18 cellular contexts compared by ENCODE assay signal in the genomic region with DNA sequence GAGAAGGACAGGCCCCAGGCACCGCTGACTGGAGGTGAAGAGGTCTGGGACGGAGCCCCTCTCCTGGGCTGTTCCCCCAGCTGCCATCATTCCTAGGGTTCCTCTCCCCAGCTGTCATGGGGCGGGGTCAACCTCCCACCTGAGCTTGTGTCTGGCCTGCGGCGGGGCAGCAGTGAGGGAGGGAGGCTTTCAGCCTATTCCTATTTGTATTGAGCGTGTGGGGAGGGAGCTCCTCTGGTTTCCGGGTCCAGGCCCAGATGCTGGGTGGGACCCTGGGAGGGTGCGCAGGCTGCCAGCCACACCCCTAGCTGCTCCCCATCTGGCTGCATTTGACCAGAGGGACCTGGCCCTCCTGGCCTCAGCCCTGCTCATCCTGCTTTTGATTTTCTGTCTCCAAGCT.
"Had no signal": no experiment of that assay in that cellular context is flagged by ENCODE, and none has a peak within 500 bp of the region (broad histone marks: within the 10 kb centered on the region; RNA-seq: fewer than 3 reads in every experiment).

No MANE protein-coding gene starts in this region.

- H3K9me3 Mint-ChIP-seq: activated CD4-positive, alpha-beta T cell treated with anti-CD3 and anti-CD28 coated beads, Interleukin-2, amount 10 ng/mL, durations not matched to agents 7 days and 5 days; activated naive CD8-positive, alpha-beta T cell treated with anti-CD3 and anti-CD28 coated beads, Interleukin-2, amount 10 ng/mL, durations not matched to agents 7 days and 5 days; activated T-cell treated with anti-CD3 and anti-CD28 coated beads, Interleukin-2, amount 50 U/mL, for 72 hours; effector memory CD8-positive, alpha-beta T cell; mesothelial cell of epicardium; stimulated activated memory B cell treated with anti-CD40 and anti-IgM and Interleukin-4, amounts not matched to agents 10 μg/mL and 1 μg/mL and 100 μg/mL, for 72 hours had no signal

- H3K4me1 Mint-ChIP-seq: activated CD4-positive, alpha-beta T cell treated with anti-CD3 and anti-CD28 coated beads, Interleukin-2, amount 10 ng/mL, durations not matched to agents 7 days and 5 days; activated naive CD8-positive, alpha-beta T cell treated with anti-CD3 and anti-CD28 coated beads, Interleukin-2, amount 10 ng/mL, durations not matched to agents 7 days and 5 days had no signal

- H3K9me3 ChIP-seq: heart left ventricle, neutrophil, tibial nerve, vagina had no signal

- H3K27me3 ChIP-seq: brain microvascular endothelial cell, heart left ventricle, tibial nerve, vagina had no signal

- H3K27ac ChIP-seq: brain microvascular endothelial cell, heart left ventricle, neutrophil, parathyroid adenoma, vagina had no signal

- H3K4me1 ChIP-seq: parathyroid adenoma had no signal

- H3K27me3 Mint-ChIP-seq: activated CD4-positive, alpha-beta T cell treated with anti-CD3 and anti-CD28 coated beads, Interleukin-2, amount 10 ng/mL, durations not matched to agents 7 days and 5 days; activated naive CD8-positive, alpha-beta T cell treated with anti-CD3 and anti-CD28 coated beads, Interleukin-2, amount 10 ng/mL, durations not matched to agents 7 days and 5 days; effector memory CD8-positive, alpha-beta T cell had no signal

- ATAC-seq: heart left ventricle; stimulated activated memory B cell treated with anti-CD40 and anti-IgM and Interleukin-4, amounts not matched to agents 10 μg/mL and 1 μg/mL and 100 μg/mL, for 72 hours had no signal

- H3K27ac Mint-ChIP-seq: activated CD4-positive, alpha-beta T cell treated with anti-CD3 and anti-CD28 coated beads, Interleukin-2, amount 10 ng/mL, durations not matched to agents 7 days and 5 days; activated naive CD8-positive, alpha-beta T cell treated with anti-CD3 and anti-CD28 coated beads, Interleukin-2, amount 10 ng/mL, durations not matched to agents 7 days and 5 days; activated T-cell treated with anti-CD3 and anti-CD28 coated beads, Interleukin-2, amount 50 U/mL, for 72 hours; mesothelial cell of epicardium; stimulated activated memory B cell treated with anti-CD40 and anti-IgM and Interleukin-4, amounts not matched to agents 10 μg/mL and 1 μg/mL and 100 μg/mL, for 72 hours had no signal

- H3K4me3 Mint-ChIP-seq: activated CD4-positive, alpha-beta T cell treated with anti-CD3 and anti-CD28 coated beads, Interleukin-2, amount 10 ng/mL, durations not matched to agents 7 days and 5 days; activated naive CD8-positive, alpha-beta T cell treated with anti-CD3 and anti-CD28 coated beads, Interleukin-2, amount 10 ng/mL, durations not matched to agents 7 days and 5 days; activated T-cell treated with anti-CD3 and anti-CD28 coated beads, Interleukin-2, amount 50 U/mL, for 72 hours; mesothelial cell of epicardium; stimulated activated memory B cell treated with anti-CD40 and anti-IgM and Interleukin-4, amounts not matched to agents 10 μg/mL and 1 μg/mL and 100 μg/mL, for 72 hours had no signal

- H3K4me3 ChIP-seq: heart left ventricle, lung, tibial nerve, vagina had no signal

- H3K9ac ChIP-seq: parathyroid adenoma had no signal

- H3K36me3 ChIP-seq: brain microvascular endothelial cell, neutrophil, vagina had no signal

- H3K36me3 Mint-ChIP-seq: mesothelial cell of epicardium; stimulated activated memory B cell treated with anti-CD40 and anti-IgM and Interleukin-4, amounts not matched to agents 10 μg/mL and 1 μg/mL and 100 μg/mL, for 72 hours had no signal

- DNase-seq: activated CD4-positive, alpha-beta T cell treated with anti-CD3 and anti-CD28 coated beads, Interleukin-2, amount 10 ng/mL, durations not matched to agents 7 days and 5 days; activated CD4-positive, CD25-positive, alpha-beta regulatory T cell; activated CD8-positive, alpha-beta memory T cell treated with anti-CD3 and anti-CD28 coated beads, Interleukin-2, amount 50 U/mL, for 48 hours; activated gamma-delta T cell; activated naive CD8-positive, alpha-beta T cell treated with anti-CD3 and anti-CD28 coated beads, Interleukin-2, amount 10 ng/mL, durations not matched to agents 7 days and 5 days; activated T-cell treated with anti-CD3 and anti-CD28 coated beads, Interleukin-2, amount 50 U/mL, for 72 hours; brain microvascular endothelial cell; effector memory CD8-positive, alpha-beta T cell; heart left ventricle; stimulated activated CD4-positive, alpha-beta T cell treated with anti-CD3 and anti-CD28 coated beads, Interleukin-1b, Interleukin-23, amount 100 ng/mL, for 48 hours; substantia nigra had no signal
